In genomic region chr4:165654556-165654955, GRCh38 we compare ENCODE assay signal across 1 cellular context.
A peak's percentile ranks its signal among the peaks of the same experiment; 100 is the strongest.
TF ChIP-seq lines count a peak whose summit lies in the region.

No MANE protein-coding gene starts in this region.

TF ChIP-seq in HepG2, 621 proteins besides CTCF, POLR2A, EP300 and RAD21 (continued from another document and continues in another):
- TF ChIP-seq NFAT5 (CRISPR knock-in tag; IDR thresholded peaks at IDR 0.05) (no peak), ZBTB10 (CRISPR knock-in tag; IDR thresholded peaks at IDR 0.05; ENCODE audit: borderline replicate concordance) (no peak), KMT2A (CRISPR knock-in tag; IDR thresholded peaks at IDR 0.05) (no peak), TBX2 (CRISPR knock-in tag; IDR thresholded peaks at IDR 0.05; ENCODE audit: borderline replicate concordance) (no peak), EEA1 (CRISPR knock-in tag; IDR thresholded peaks at IDR 0.05; ENCODE audit: borderline replicate concordance) (no peak), ZNF768 (CRISPR knock-in tag; IDR thresholded peaks at IDR 0.05) (no peak), ZNF326 (CRISPR knock-in tag; IDR thresholded peaks at IDR 0.05; ENCODE audit: borderline replicate concordance) (no peak), ZNF441 (CRISPR knock-in tag; IDR thresholded peaks at IDR 0.05; ENCODE audit: borderline replicate concordance) (no peak), SAP130 (CRISPR knock-in tag; IDR thresholded peaks at IDR 0.05; ENCODE audit: low read depth) (no peak), ZNF574 (CRISPR knock-in tag; IDR thresholded peaks at IDR 0.05) (no peak), EZH2 (conservative IDR thresholded peaks at IDR 0.05; ENCODE audit: low read depth, low read length) (no peak), CAMTA2 (CRISPR knock-in tag; IDR thresholded peaks at IDR 0.05; ENCODE audit: borderline replicate concordance) (no peak), ZNF292 (CRISPR knock-in tag; IDR thresholded peaks at IDR 0.05; ENCODE audit: borderline replicate concordance, low read depth) (peak; percentile 29; the same call in 1 of the 2 replicates), ARNT2 (CRISPR knock-in tag; IDR thresholded peaks at IDR 0.05; ENCODE audit: low read depth) (no peak), ZBTB1 (CRISPR knock-in tag; IDR thresholded peaks at IDR 0.05; ENCODE audit: borderline replicate concordance) (no peak), TIGD3 (CRISPR knock-in tag; IDR thresholded peaks at IDR 0.05; ENCODE audit: borderline replicate concordance) (no peak), ZSCAN5A (CRISPR knock-in tag; IDR thresholded peaks at IDR 0.05; ENCODE audit: borderline replicate concordance) (no peak), DRAP1 (CRISPR knock-in tag; IDR thresholded peaks at IDR 0.05) (no peak), ZNF737 (CRISPR knock-in tag; IDR thresholded peaks at IDR 0.05; ENCODE audit: borderline replicate concordance) (no peak), MIER2 (CRISPR knock-in tag; IDR thresholded peaks at IDR 0.05) (no peak), ZZZ3 (CRISPR knock-in tag; IDR thresholded peaks at IDR 0.05; ENCODE audit: borderline replicate concordance) (no peak), TERF1 (CRISPR knock-in tag; IDR thresholded peaks at IDR 0.05) (no peak), KMT2B (CRISPR knock-in tag; IDR thresholded peaks at IDR 0.05) (no peak), GMEB2 (CRISPR knock-in tag; IDR thresholded peaks at IDR 0.05; ENCODE audit: low read depth) (no peak), ZSCAN12 (CRISPR knock-in tag; IDR thresholded peaks at IDR 0.05) (no peak), ZNF567 (CRISPR knock-in tag; IDR thresholded peaks at IDR 0.05; ENCODE audit: borderline replicate concordance) (no peak), CERS6 (CRISPR knock-in tag; IDR thresholded peaks at IDR 0.05) (no peak), NFKB2 (CRISPR knock-in tag; IDR thresholded peaks at IDR 0.05; ENCODE audit: borderline replicate concordance) (no peak), ZNF678 (CRISPR knock-in tag; IDR thresholded peaks at IDR 0.05) (no peak), KDM5B (CRISPR knock-in tag; IDR thresholded peaks at IDR 0.05; ENCODE audit: borderline replicate concordance) (no peak), ZNF12 (CRISPR knock-in tag; IDR thresholded peaks at IDR 0.05) (no peak), ZNF276 (CRISPR knock-in tag; IDR thresholded peaks at IDR 0.05; ENCODE audit: low read depth) (no peak), NFE2L2 (IDR thresholded peaks at IDR 0.05; ENCODE audit: low read length) (no peak), THAP8 (CRISPR knock-in tag; IDR thresholded peaks at IDR 0.05; ENCODE audit: borderline replicate concordance) (no peak), SALL1 (CRISPR knock-in tag; IDR thresholded peaks at IDR 0.05) (peak; percentile 33; the same call in 1 of the 2 replicates), NONO (IDR thresholded peaks at IDR 0.05) (no peak), NONO (CRISPR knock-in tag; conservative IDR thresholded peaks at IDR 0.05) (0 out of 2 replicates have a peak, but pooled peaks have one; percentile 55), ZNF138 (CRISPR knock-in tag; IDR thresholded peaks at IDR 0.05; ENCODE audit: low read depth) (no peak), IRX3 (CRISPR knock-in tag; IDR thresholded peaks at IDR 0.05; ENCODE audit: borderline replicate concordance, low read depth) (no peak), ZNF891 (CRISPR knock-in tag; IDR thresholded peaks at IDR 0.05) (no peak), ZBTB7B (CRISPR knock-in tag; IDR thresholded peaks at IDR 0.05) (no peak), ZNF781 (CRISPR knock-in tag; IDR thresholded peaks at IDR 0.05; ENCODE audit: borderline replicate concordance, not compliant biosample characterization) (no peak), ZNF83 (CRISPR knock-in tag; IDR thresholded peaks at IDR 0.05; ENCODE audit: borderline replicate concordance) (no peak)
